Comparison of ENCODE assay signal across 15 cellular contexts in the genomic region with DNA sequence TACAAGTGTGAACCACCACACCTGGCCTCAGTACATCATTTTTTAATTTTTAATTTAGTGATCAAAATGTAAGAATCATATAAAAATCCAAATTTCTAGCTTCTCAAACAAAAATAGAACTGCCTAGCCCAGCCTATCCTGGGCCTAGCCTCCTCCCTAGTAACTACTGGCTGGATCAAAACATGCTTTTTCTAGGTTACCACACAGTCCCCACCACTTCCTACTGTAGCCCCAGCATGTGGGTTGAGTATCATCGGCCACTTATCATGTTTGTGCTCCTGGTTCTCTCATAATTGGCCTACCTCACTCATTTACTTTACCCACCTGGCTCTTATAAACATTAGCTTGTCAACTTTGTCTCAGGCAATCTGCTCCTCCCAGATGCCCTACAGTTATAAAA. TPM values are rescaled to one million over a fixed set of nuclear protein-coding genes. Genes with fewer than 3 reads are reported as not detected.
A peak's percentile ranks its signal among the peaks of the same experiment; 100 is the strongest.
DNase-seq lines count a peak whose midpoint lies in the region; ATAC-seq lines count a peak whose summit lies in the region.
"Had no signal": no experiment of that assay in that cellular context is flagged by ENCODE, and none has a peak within 500 bp of the region (broad histone marks: within the 10 kb centered on the region; RNA-seq: fewer than 3 reads in every experiment).

No MANE protein-coding gene starts in this region.

- peak overlapping the region in 1 of 2 donors; percentile 0 for H3K4me3 Mint-ChIP-seq in activated T-cell treated with anti-CD3 and anti-CD28 coated beads, Interleukin-2, amount 50 U/mL, for 72 hours
- H3K4me3 Mint-ChIP-seq in activated T-cell treated with anti-CD3 and anti-CD28 coated beads, Interleukin-2, amount 50 U/mL, for 24 hours = no peak overlapping the region
- H3K4me3 Mint-ChIP-seq in activated T-helper 1 cell treated with anti-CD3 and anti-CD28 coated beads, Interleukin-12 subunit alpha, Interleukin-12 subunit beta, Interleukin-2, Interleukin-4 antibody, amounts not matched to agents 30 ng/mL and 10 ng/mL and 1 ng/mL, durations not matched to agents 14 hours and 24 hours and 36 hours = peak overlapping the region; percentile 66
- no peak overlapping the region for H3K4me3 Mint-ChIP-seq in stimulated activated memory B cell treated with anti-CD40 and anti-IgM and Interleukin-4, amounts not matched to agents 10 μg/mL and 1 μg/mL and 100 μg/mL, for 72 hours
- H3K4me3 Mint-ChIP-seq: nephron progenitor cell had no signal

- H3K27ac Mint-ChIP-seq in activated T-cell treated with anti-CD3 and anti-CD28 coated beads, Interleukin-2, amount 50 U/mL, for 72 hours = no peak overlapping the region
- no peak overlapping the region for H3K27ac Mint-ChIP-seq in activated T-cell treated with anti-CD3 and anti-CD28 coated beads, Interleukin-2, amount 50 U/mL, for 24 hours
- peak overlapping the region; percentile 73 for H3K27ac Mint-ChIP-seq in activated T-helper 1 cell treated with anti-CD3 and anti-CD28 coated beads, Interleukin-12 subunit alpha, Interleukin-12 subunit beta, Interleukin-2, Interleukin-4 antibody, amounts not matched to agents 30 ng/mL and 10 ng/mL and 1 ng/mL, durations not matched to agents 14 hours and 24 hours and 36 hours
- peak overlapping the region; percentile 80 for H3K27ac Mint-ChIP-seq in stimulated activated memory B cell treated with anti-CD40 and anti-IgM and Interleukin-4, amounts not matched to agents 10 μg/mL and 1 μg/mL and 100 μg/mL, for 72 hours
- H3K27ac Mint-ChIP-seq: nephron progenitor cell had no signal

- no peaks in the 10 kb centered on the region for H3K27me3 Mint-ChIP-seq in activated T-cell treated with anti-CD3 and anti-CD28 coated beads, Interleukin-2, amount 50 U/mL, for 72 hours (ENCODE audit: low read depth)
- H3K27me3 Mint-ChIP-seq in activated T-cell treated with anti-CD3 and anti-CD28 coated beads, Interleukin-2, amount 50 U/mL, for 24 hours = no peaks in the 10 kb centered on the region
- H3K27me3 Mint-ChIP-seq in activated T-helper 1 cell treated with anti-CD3 and anti-CD28 coated beads, Interleukin-12 subunit alpha, Interleukin-12 subunit beta, Interleukin-2, Interleukin-4 antibody, amounts not matched to agents 30 ng/mL and 10 ng/mL and 1 ng/mL, durations not matched to agents 14 hours and 24 hours and 36 hours (ENCODE audit: insufficient read depth) = no peaks in the 10 kb centered on the region
- H3K27me3 Mint-ChIP-seq in stimulated activated memory B cell treated with anti-CD40 and anti-IgM and Interleukin-4, amounts not matched to agents 10 μg/mL and 1 μg/mL and 100 μg/mL, for 72 hours = no peaks in the 10 kb centered on the region

- peak; percentile 76 to 79 for ATAC-seq in activated T-cell treated with anti-CD3 and anti-CD28 coated beads, Interleukin-2, amount 50 U/mL, for 72 hours (replicated peaks in 1 of 2)
- ATAC-seq in stimulated activated memory B cell treated with anti-CD40 and anti-IgM and Interleukin-4, amounts not matched to agents 10 μg/mL and 1 μg/mL and 100 μg/mL, for 72 hours = no peak
- ATAC-seq in HG02610 (IDR thresholded peaks at IDR 0.05; ENCODE audit: unreplicated experiment) = no peak
- no peak for ATAC-seq in GM19452 (IDR thresholded peaks at IDR 0.05; ENCODE audit: unreplicated experiment)
- ATAC-seq: body of pancreas, K562 had no signal

- H3K4me1 Mint-ChIP-seq in activated T-cell treated with anti-CD3 and anti-CD28 coated beads, Interleukin-2, amount 50 U/mL, for 72 hours (ENCODE audit: low read depth) = peaks cover 41% of the 10 kb centered on the region
- H3K4me1 Mint-ChIP-seq in activated T-cell treated with anti-CD3 and anti-CD28 coated beads, Interleukin-2, amount 50 U/mL, for 24 hours (ENCODE audit: low read depth) = peaks cover 28% of the 10 kb centered on the region
- H3K4me1 Mint-ChIP-seq in activated T-helper 1 cell treated with anti-CD3 and anti-CD28 coated beads, Interleukin-12 subunit alpha, Interleukin-12 subunit beta, Interleukin-2, Interleukin-4 antibody, amounts not matched to agents 30 ng/mL and 10 ng/mL and 1 ng/mL, durations not matched to agents 14 hours and 24 hours and 36 hours (ENCODE audit: low read depth) = peaks cover 50% of the 10 kb centered on the region
- H3K4me1 Mint-ChIP-seq in stimulated activated memory B cell treated with anti-CD40 and anti-IgM and Interleukin-4, amounts not matched to agents 10 μg/mL and 1 μg/mL and 100 μg/mL, for 72 hours = peaks cover 32% of the 10 kb centered on the region

- H3K9me3 Mint-ChIP-seq in activated T-cell treated with anti-CD3 and anti-CD28 coated beads, Interleukin-2, amount 50 U/mL, for 72 hours = no peaks in the 10 kb centered on the region
- H3K9me3 Mint-ChIP-seq in activated T-cell treated with anti-CD3 and anti-CD28 coated beads, Interleukin-2, amount 50 U/mL, for 24 hours = no peaks in the 10 kb centered on the region
- H3K9me3 Mint-ChIP-seq in activated T-helper 1 cell treated with anti-CD3 and anti-CD28 coated beads, Interleukin-12 subunit alpha, Interleukin-12 subunit beta, Interleukin-2, Interleukin-4 antibody, amounts not matched to agents 30 ng/mL and 10 ng/mL and 1 ng/mL, durations not matched to agents 14 hours and 24 hours and 36 hours = no peaks in the 10 kb centered on the region
- H3K9me3 Mint-ChIP-seq in stimulated activated memory B cell treated with anti-CD40 and anti-IgM and Interleukin-4, amounts not matched to agents 10 μg/mL and 1 μg/mL and 100 μg/mL, for 72 hours = no peaks in the 10 kb centered on the region
- H3K9me3 Mint-ChIP-seq: nephron progenitor cell had no signal

- intact Hi-C loops in activated T-helper 1 cell treated with anti-CD3 and anti-CD28 coated beads, Interleukin-12 subunit alpha, Interleukin-12 subunit beta, Interleukin-2, Interleukin-4 antibody, amounts not matched to agents 30 ng/mL and 10 ng/mL and 1 ng/mL, durations not matched to agents 14 hours and 24 hours and 36 hours (cut with micrococcal nuclease) = no loop called here

- no peaks in the 10 kb centered on the region for H3K36me3 Mint-ChIP-seq in activated T-cell treated with anti-CD3 and anti-CD28 coated beads, Interleukin-2, amount 50 U/mL, for 72 hours (ENCODE audit: insufficient read depth in 2 of 2)
- no peaks in the 10 kb centered on the region for H3K36me3 Mint-ChIP-seq in activated T-cell treated with anti-CD3 and anti-CD28 coated beads, Interleukin-2, amount 50 U/mL, for 24 hours (ENCODE audit: low read depth)
- H3K36me3 Mint-ChIP-seq in activated T-helper 1 cell treated with anti-CD3 and anti-CD28 coated beads, Interleukin-12 subunit alpha, Interleukin-12 subunit beta, Interleukin-2, Interleukin-4 antibody, amounts not matched to agents 30 ng/mL and 10 ng/mL and 1 ng/mL, durations not matched to agents 14 hours and 24 hours and 36 hours (ENCODE audit: low read depth) = peaks cover 2% of the 10 kb centered on the region
- no peaks in the 10 kb centered on the region for H3K36me3 Mint-ChIP-seq in stimulated activated memory B cell treated with anti-CD40 and anti-IgM and Interleukin-4, amounts not matched to agents 10 μg/mL and 1 μg/mL and 100 μg/mL, for 72 hours

- peak; percentile 40 to 46 for DNase-seq in activated T-cell treated with anti-CD3 and anti-CD28 coated beads, Interleukin-2, amount 50 U/mL, for 72 hours
- DNase-seq in activated T-cell treated with anti-CD3 and anti-CD28 coated beads, Interleukin-2, amount 50 U/mL, for 24 hours = no peak
- DNase-seq in NCI-H1417 treated with DMSO at 0.1 percent for 48 hours (lab: John Stamatoyannopoulos, UW) = peak; percentile 10
- DNase-seq in activated T-helper 1 cell treated with anti-CD3 and anti-CD28 coated beads, Interleukin-12 subunit alpha, Interleukin-12 subunit beta, Interleukin-2, Interleukin-4 antibody, amounts not matched to agents 30 ng/mL and 10 ng/mL and 1 ng/mL, durations not matched to agents 14 hours and 24 hours and 36 hours (ENCODE audit: low spot score) = peak; percentile 22
- no peak for DNase-seq in stimulated activated CD4-positive, alpha-beta T cell treated with anti-CD3 and anti-CD28 coated beads, Interleukin-4, amount 100 ng/mL, for 1 hour
- DNase-seq: activated T-cell treated with anti-CD3 and anti-CD28 coated beads, Interleukin-2, amount 50 U/mL, for 48 hours; AML-193; dorsolateral prefrontal cortex; NCI-H187; nephron progenitor cell had no signal

RNA-seq across cellular contexts. Expression of a gene that starts 52.9 kb away (rescaled TPM):
- total RNA-seq in activated T-cell treated with anti-CD3 and anti-CD28 coated beads, Interleukin-2, amount 50 U/mL, for 72 hours = 10 to 100 TPM; 35.6 to 36.4 TPM
- 25.0 and 27.2 TPM in 2 replicates for total RNA-seq in activated T-helper 1 cell treated with anti-CD3 and anti-CD28 coated beads, Interleukin-12 subunit alpha, Interleukin-12 subunit beta, Interleukin-2, Interleukin-4 antibody, amounts not matched to agents 30 ng/mL and 10 ng/mL and 1 ng/mL, durations not matched to agents 14 hours and 24 hours and 36 hours

Comparison
In these comparisons a context has a peak if more than half of its experiments do, and no peak if none do; other contexts are left out.
1. DNase-seq: peak in activated T-cell treated with anti-CD3 and anti-CD28 coated beads, Interleukin-2, amount 50 U/mL, for 72 hours (2 of 2), NCI-H1417 treated with DMSO at 0.1 percent for 48 hours (single experiment) and activated T-helper 1 cell treated with anti-CD3 and anti-CD28 coated beads, Interleukin-12 subunit alpha, Interleukin-12 subunit beta, Interleukin-2, Interleukin-4 antibody, amounts not matched to agents 30 ng/mL and 10 ng/mL and 1 ng/mL, durations not matched to agents 14 hours and 24 hours and 36 hours (single experiment); none in activated T-cell treated with anti-CD3 and anti-CD28 coated beads, Interleukin-2, amount 50 U/mL, for 24 hours (single experiment) and stimulated activated CD4-positive, alpha-beta T cell treated with anti-CD3 and anti-CD28 coated beads, Interleukin-4, amount 100 ng/mL, for 1 hour (single experiment).
2. ATAC-seq: peak in activated T-cell treated with anti-CD3 and anti-CD28 coated beads, Interleukin-2, amount 50 U/mL, for 72 hours (2 of 2); none in stimulated activated memory B cell treated with anti-CD40 and anti-IgM and Interleukin-4, amounts not matched to agents 10 μg/mL and 1 μg/mL and 100 μg/mL, for 72 hours (single experiment), HG02610 (single experiment) and GM19452 (single experiment).
3. H3K27ac Mint-ChIP-seq: peak in activated T-helper 1 cell treated with anti-CD3 and anti-CD28 coated beads, Interleukin-12 subunit alpha, Interleukin-12 subunit beta, Interleukin-2, Interleukin-4 antibody, amounts not matched to agents 30 ng/mL and 10 ng/mL and 1 ng/mL, durations not matched to agents 14 hours and 24 hours and 36 hours (single experiment) and stimulated activated memory B cell treated with anti-CD40 and anti-IgM and Interleukin-4, amounts not matched to agents 10 μg/mL and 1 μg/mL and 100 μg/mL, for 72 hours (single experiment); none in activated T-cell treated with anti-CD3 and anti-CD28 coated beads, Interleukin-2, amount 50 U/mL, for 72 hours (single experiment) and activated T-cell treated with anti-CD3 and anti-CD28 coated beads, Interleukin-2, amount 50 U/mL, for 24 hours (single experiment).